In genomic region chr1:184866582-184866981, GRCh38 we compare ENCODE assay signal across 10 cellular contexts.
DNase-seq lines count a peak whose midpoint lies in the region; ATAC-seq and TF ChIP-seq lines count a peak whose summit lies in the region.
"Had no signal": no experiment of that assay in that cellular context is flagged by ENCODE, and none has a peak within 500 bp of the region (broad histone marks: within the 10 kb centered on the region; RNA-seq: fewer than 3 reads in every experiment).

No MANE protein-coding gene starts in this region.

- H3K9ac ChIP-seq in adipocyte (ENCODE audit: low read length) = no peak overlapping the region

- DNase-seq in left ventricle myocardium inferior (no peak), right cardiac atrium (no peak), adipocyte (ENCODE audit: low read depth) (peak; percentile 14), SK-N-DZ (ENCODE audit: low spot score) (no peak), ecto neural progenitor cell (ENCODE audit: low spot score) (no peak), ACHN (no peak)
- DNase-seq in activated CD8-positive, alpha-beta memory T cell treated with anti-CD3 and anti-CD28 coated beads, Interleukin-2, amount 50 U/mL, for 48 hours = no peak

- no peak for TF ChIP-seq CTCF in left ventricle myocardium inferior (IDR thresholded peaks at IDR 0.05; ENCODE audit: borderline replicate concordance)

- H3K4me1 ChIP-seq in left ventricle myocardium inferior (peaks cover 60% of the 10 kb centered on the region), right cardiac atrium (ENCODE audit: control insufficient read depth, insufficient read depth, low read length) (peaks cover 6% of the 10 kb centered on the region), adipocyte (ENCODE audit: control insufficient read depth, insufficient read depth, low read length) (peaks cover 18% of the 10 kb centered on the region)

- H3K27ac ChIP-seq in left ventricle myocardium inferior (replicated peaks) (peak overlapping the region; percentile 40), right cardiac atrium (ENCODE audit: low read length) (no peak overlapping the region)
- H3K27ac ChIP-seq: C4-2B had no signal

- ATAC-seq in right cardiac atrium = no peak
- peak; percentile 14 for ATAC-seq in HG03135 (IDR thresholded peaks at IDR 0.05; ENCODE audit: unreplicated experiment)

- no peak overlapping the region for H3K4me3 ChIP-seq in left ventricle myocardium inferior
- H3K4me3 ChIP-seq in right cardiac atrium (ENCODE audit: low read length) = no peak overlapping the region
- no peak overlapping the region for H3K4me3 ChIP-seq in adipocyte (ENCODE audit: low read length)
- H3K4me3 ChIP-seq: mucosa of descending colon had no signal

- in situ Hi-C loops in ACHN (cut with HindIII; ENCODE audit: low pct_ligation_motif_present, low pct_unique_long_range_greater_than_20kb, low sequenced_read_pairs) = no loop called here

- no peaks in the 10 kb centered on the region for H3K36me3 ChIP-seq in left ventricle myocardium inferior
- no peaks in the 10 kb centered on the region for H3K36me3 ChIP-seq in adipocyte (ENCODE audit: control insufficient read depth, insufficient read depth, low read length, severe bottlenecking)

- intact Hi-C loops in left ventricle myocardium inferior (cut with micrococcal nuclease) (no loop called here), right cardiac atrium (cut with DNase I) (no loop called here)

- H3K9me3 ChIP-seq in left ventricle myocardium inferior (replicated peaks) (no peaks in the 10 kb centered on the region), right cardiac atrium (ENCODE audit: control insufficient read depth, low read length) (no peaks in the 10 kb centered on the region), adipocyte (ENCODE audit: control insufficient read depth, low read length) (no peaks in the 10 kb centered on the region)
- H3K9me3 ChIP-seq: mucosa of descending colon had no signal

- H3K27me3 ChIP-seq in left ventricle myocardium inferior (ENCODE audit: low read depth) (no peaks in the 10 kb centered on the region), right cardiac atrium (ENCODE audit: control insufficient read depth, insufficient read depth) (no peaks in the 10 kb centered on the region), adipocyte (replicated peaks; ENCODE audit: control insufficient read depth, insufficient read depth, low read length) (no peaks in the 10 kb centered on the region)
